ENCODE assay signal across 2 cellular contexts in genomic region chr7:128888756-128889095, GRCh38.
TF ChIP-seq lines count a peak whose summit lies in the region.

No MANE protein-coding gene starts in this region.

TF ChIP-seq in GM23338, 12 proteins besides CTCF, POLR2A, EP300 and RAD21:
- no peak for TF ChIP-seq CREB1 (CRISPR knock-in tag; IDR thresholded peaks at IDR 0.05; ENCODE audit: low read depth)
- TF ChIP-seq EZH2 (IDR thresholded peaks at IDR 0.05; ENCODE audit: low read depth, unreplicated experiment), result no peak
- no peak for TF ChIP-seq JUNB (IDR thresholded peaks at IDR 0.05; ENCODE audit: unreplicated experiment)
- TF ChIP-seq ZNF462 (CRISPR knock-in tag; IDR thresholded peaks at IDR 0.05), result no peak
- TF ChIP-seq ETS1 (IDR thresholded peaks at IDR 0.05), result no peak
- no peak for TF ChIP-seq STAT1 (IDR thresholded peaks at IDR 0.05; ENCODE audit: unreplicated experiment)
- TF ChIP-seq ZNF331 (CRISPR knock-in tag; IDR thresholded peaks at IDR 0.05; ENCODE audit: low read depth), result no peak
- no peak for TF ChIP-seq POLR2AphosphoS5 (IDR thresholded peaks at IDR 0.05; ENCODE audit: low read depth)
- no peak for TF ChIP-seq EZH2phosphoT487 (IDR thresholded peaks at IDR 0.05; ENCODE audit: unreplicated experiment)
- TF ChIP-seq NANOG (IDR thresholded peaks at IDR 0.05; ENCODE audit: borderline replicate concordance), result no peak

TF ChIP-seq in IMR-90, 13 proteins besides CTCF, POLR2A, EP300 and RAD21:
- TF ChIP-seq NFE2L2 (IDR thresholded peaks at IDR 0.05; ENCODE audit: low read depth, low read length) (no peak), BHLHE40 (IDR thresholded peaks at IDR 0.05; ENCODE audit: low read depth, low read length) (no peak), CEBPB (IDR thresholded peaks at IDR 0.05; ENCODE audit: low read depth, low read length) (no peak), MAZ (IDR thresholded peaks at IDR 0.05; ENCODE audit: borderline replicate concordance, low read depth, low read length) (no peak), USF2 (IDR thresholded peaks at IDR 0.05; ENCODE audit: low read depth, low read length) (no peak), SMC3 (IDR thresholded peaks at IDR 0.05; ENCODE audit: low read depth, low read length) (no peak), CHD1 (IDR thresholded peaks at IDR 0.05; ENCODE audit: low read depth, low read length) (no peak), FOS (IDR thresholded peaks at IDR 0.05; ENCODE audit: low read depth, low read length) (no peak), RCOR1 (IDR thresholded peaks at IDR 0.05; ENCODE audit: insufficient replicate concordance, low read length) (no peak), MAFK (IDR thresholded peaks at IDR 0.05; ENCODE audit: low read depth, low read length) (no peak), ELK1 (IDR thresholded peaks at IDR 0.05; ENCODE audit: borderline replicate concordance, low read depth, low read length) (no peak)
